20 cellular contexts compared by ENCODE assay signal in the genomic region with DNA sequence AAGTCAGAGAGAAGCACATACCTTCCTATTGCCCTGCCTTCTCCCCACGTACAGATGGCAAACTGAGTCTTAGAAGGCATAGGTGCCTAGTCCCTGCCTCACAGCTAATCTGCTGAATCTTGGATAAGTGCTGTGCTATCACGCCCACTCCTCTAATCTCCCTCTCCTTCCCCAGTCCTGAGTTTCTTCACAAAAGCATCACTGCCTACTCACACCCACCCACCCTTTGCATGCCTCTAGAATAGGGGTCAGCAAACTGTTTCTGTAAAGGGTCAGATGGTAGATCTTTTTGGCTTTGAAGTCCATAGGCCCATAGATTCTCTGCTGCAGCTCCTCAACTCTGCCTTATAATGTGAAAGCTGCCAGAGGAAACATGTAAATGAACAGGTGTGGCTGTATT. TPM values are rescaled to one million over a fixed set of nuclear protein-coding genes. Genes with fewer than 3 reads are reported as not detected.
A peak's percentile ranks its signal among the peaks of the same experiment; 100 is the strongest.
DNase-seq lines count a peak whose midpoint lies in the region; ATAC-seq, FAIRE-seq and TF ChIP-seq lines count a peak whose summit lies in the region.
"Had no signal": no experiment of that assay in that cellular context is flagged by ENCODE, and none has a peak within 500 bp of the region (broad histone marks: within the 10 kb centered on the region; RNA-seq: fewer than 3 reads in every experiment).

No MANE protein-coding gene starts in this region.

- dilution Hi-C loops in keratinocyte (cut with MboI; ENCODE audit: extremely low pct_ligation_motif_present, low sequenced_read_pairs) = no loop called here

- H3K79me2 ChIP-seq in keratinocyte (ENCODE audit: control insufficient read depth, insufficient read depth, low read length) = no peaks in the 10 kb centered on the region

- no peaks in the 10 kb centered on the region for H4K20me1 ChIP-seq in keratinocyte (ENCODE audit: control insufficient read depth, extremely low read depth, insufficient read depth, low read length)

- no peak overlapping the region for H3K4me2 ChIP-seq in keratinocyte (ENCODE audit: control insufficient read depth, extremely low read depth, insufficient read depth, low read depth, low read length)
- H3K4me2 ChIP-seq: GM23338 had no signal

- CTCF ChIA-PET in CD4-positive, alpha-beta T cell (lab: Charles Lee) = no interaction called here

- H2AFZ ChIP-seq in keratinocyte (ENCODE audit: control insufficient read depth, low read length) = no peak overlapping the region

- H3K4me1 ChIP-seq in RWPE2 (ENCODE audit: insufficient read depth, poor library complexity, severe bottlenecking) (peaks cover 44% of the 10 kb centered on the region), keratinocyte (ENCODE audit: control insufficient read depth, extremely low read depth, insufficient read depth, low read length) (peaks cover 46% of the 10 kb centered on the region)

- no peaks in the 10 kb centered on the region for H3K27me3 Mint-ChIP-seq in T-helper 1 cell treated with Interleukin-12 subunit alpha and Interleukin-12 subunit beta and Interleukin-4 antibody, amounts not matched to agents 30 μg/mL and 1 μg/mL, for 36 hours (ENCODE audit: low read depth)
- no peaks in the 10 kb centered on the region for H3K27me3 Mint-ChIP-seq in CD4-positive, alpha-beta T cell

- H3K36me3 Mint-ChIP-seq in T-helper 1 cell treated with Interleukin-12 subunit alpha and Interleukin-12 subunit beta and Interleukin-4 antibody, amounts not matched to agents 30 μg/mL and 1 μg/mL, for 36 hours (ENCODE audit: low read depth) = no peaks in the 10 kb centered on the region
- H3K36me3 Mint-ChIP-seq in CD4-positive, alpha-beta T cell (ENCODE audit: low read depth) = no peaks in the 10 kb centered on the region
- H3K36me3 Mint-ChIP-seq: mesothelial cell of epicardium had no signal

- H3K36me3 ChIP-seq in RWPE2 (ENCODE audit: low read depth) = no peaks in the 10 kb centered on the region
- no peaks in the 10 kb centered on the region for H3K36me3 ChIP-seq in keratinocyte (ENCODE audit: control insufficient read depth in 2 of 2, extremely low read depth in 1 of 2, insufficient read depth in 2 of 2, low read length in 2 of 2)
- H3K36me3 ChIP-seq: heart left ventricle, Peyer's patch, transverse colon had no signal

- H3K9ac ChIP-seq in keratinocyte (ENCODE audit: control insufficient read depth, extremely low read depth, insufficient read depth, low read length) = no peak overlapping the region

- intact Hi-C loops in CD4-positive, alpha-beta T cell (cut with DNase I, micrococcal nuclease) = no loop called here

- H3K27ac Mint-ChIP-seq in T-helper 1 cell treated with Interleukin-12 subunit alpha and Interleukin-12 subunit beta and Interleukin-4 antibody, amounts not matched to agents 30 μg/mL and 1 μg/mL, for 36 hours = peak overlapping the region; percentile 78
- H3K27ac Mint-ChIP-seq in CD4-positive, alpha-beta T cell = peak overlapping the region; percentile 19
- H3K27ac Mint-ChIP-seq: GM23338, mesothelial cell of epicardium had no signal

- H3K9me1 ChIP-seq in keratinocyte (ENCODE audit: control insufficient read depth, extremely low read depth, insufficient read depth, low read length) = no peaks in the 10 kb centered on the region

- peak; percentile 34 for FAIRE-seq in keratinocyte (lab: Jason Lieb, UNC)
- FAIRE-seq: A204.1 had no signal

- ATAC-seq in CD4-positive, alpha-beta T cell (ENCODE audit: poor library complexity) = no peak
- ATAC-seq in RWPE2 (ENCODE audit: low read depth) (no peak), HG03196 (IDR thresholded peaks at IDR 0.05; ENCODE audit: unreplicated experiment) (no peak)
- ATAC-seq: GM23338, heart left ventricle had no signal

- H3K9me3 ChIP-seq in CD4-positive, alpha-beta T cell (ENCODE audit: control insufficient read depth, low read length) = no peaks in the 10 kb centered on the region
- H3K9me3 ChIP-seq in RWPE2 (ENCODE audit: severe bottlenecking) = no peaks in the 10 kb centered on the region
- no peaks in the 10 kb centered on the region for H3K9me3 ChIP-seq in keratinocyte (ENCODE audit: control insufficient read depth, low read depth, low read length)
- H3K9me3 ChIP-seq: heart left ventricle, Peyer's patch, transverse colon had no signal

- no peaks in the 10 kb centered on the region for H3K9me3 Mint-ChIP-seq in T-helper 1 cell treated with Interleukin-12 subunit alpha and Interleukin-12 subunit beta and Interleukin-4 antibody, amounts not matched to agents 30 μg/mL and 1 μg/mL, for 36 hours
- no peaks in the 10 kb centered on the region for H3K9me3 Mint-ChIP-seq in CD4-positive, alpha-beta T cell
- H3K9me3 Mint-ChIP-seq: GM23338, mesothelial cell of epicardium had no signal

- no peak overlapping the region for H3K27ac ChIP-seq in CD4-positive, alpha-beta T cell (ENCODE audit: low read depth, low read length)
- H3K27ac ChIP-seq in RWPE2 (ENCODE audit: poor library complexity, severe bottlenecking) = peak overlapping the region; percentile 98
- H3K27ac ChIP-seq in keratinocyte (ENCODE audit: control insufficient read depth, insufficient read depth, low read length) = no peak overlapping the region

- TF ChIP-seq CTCF in CD4-positive, alpha-beta T cell (IDR thresholded peaks at IDR 0.05) = no peak
- TF ChIP-seq CTCF in RWPE2 (IDR thresholded peaks at IDR 0.05; ENCODE audit: poor library complexity, severe bottlenecking) (no peak), keratinocyte (optimal IDR thresholded peaks at IDR 0.05 in 1 of 3, IDR thresholded peaks at IDR 0.05 in 1 of 3, conservative IDR thresholded peaks at IDR 0.05 in 1 of 3; ENCODE audit: extremely low read depth in 1 of 3, insufficient read depth in 2 of 3, low read length in 3 of 3) (no peak), foreskin fibroblast (IDR thresholded peaks at IDR 0.05; ENCODE audit: low read depth, low read length) (no peak)

- no peak overlapping the region for H3K4me3 Mint-ChIP-seq in T-helper 1 cell treated with Interleukin-12 subunit alpha and Interleukin-12 subunit beta and Interleukin-4 antibody, amounts not matched to agents 30 μg/mL and 1 μg/mL, for 36 hours
- no peak overlapping the region for H3K4me3 Mint-ChIP-seq in CD4-positive, alpha-beta T cell
- H3K4me3 Mint-ChIP-seq: GM23338, mesothelial cell of epicardium had no signal

- POLR2A ChIA-PET in CD4-positive, alpha-beta T cell (lab: Charles Lee) = interaction anchor here (1.1 to 3.6 kb wide), 3 partner anchors 10 to 23 kb away, joined by 3 to 36 read pairs (median 3); a partner anchor contains a TSS

- DNase-seq in T-helper 1 cell (no peak), RWPE2 (ENCODE audit: low spot score) (peak; percentile 8), keratinocyte (ENCODE audit: low read depth, low spot score) (no peak), foreskin fibroblast (no peak), A172 (ENCODE audit: low spot score) (no peak)
- no peak for DNase-seq in CD4-positive, alpha-beta T cell
- DNase-seq: activated CD4-positive, CD25-positive, alpha-beta regulatory T cell treated with anti-CD3 and anti-CD28 coated beads, Interleukin-2, amount 50 U/mL, for 72 hours; dermis blood vessel endothelial cell; heart left ventricle; NCI-H187 treated with DMSO at 0.1 percent for 48 hours; NCI-H69; occipital lobe; stimulated activated CD4-positive, alpha-beta T cell treated with anti-CD3 and anti-CD28 coated beads, Interleukin-4, amount 100 ng/mL, for 24 hours; transverse colon had no signal

- peaks cover 28% of the 10 kb centered on the region for H3K4me1 Mint-ChIP-seq in T-helper 1 cell treated with Interleukin-12 subunit alpha and Interleukin-12 subunit beta and Interleukin-4 antibody, amounts not matched to agents 30 μg/mL and 1 μg/mL, for 36 hours (ENCODE audit: low read depth)
- peaks cover 15% of the 10 kb centered on the region for H3K4me1 Mint-ChIP-seq in CD4-positive, alpha-beta T cell (ENCODE audit: low read depth)

- H3K27me3 ChIP-seq in CD4-positive, alpha-beta T cell (ENCODE audit: control insufficient read depth, insufficient read depth, low read length) = no peaks in the 10 kb centered on the region
- H3K27me3 ChIP-seq in RWPE2 (ENCODE audit: insufficient read depth, poor library complexity, severe bottlenecking) (no peaks in the 10 kb centered on the region), keratinocyte (ENCODE audit: control insufficient read depth, extremely low read depth, insufficient read depth, low read length) (no peaks in the 10 kb centered on the region)
- H3K27me3 ChIP-seq: heart left ventricle, Peyer's patch, transverse colon had no signal

- H3K4me3 ChIP-seq in RWPE2 (ENCODE audit: severe bottlenecking) = no peak overlapping the region
- no peak overlapping the region for H3K4me3 ChIP-seq in keratinocyte (ENCODE audit: control insufficient read depth in 2 of 3, extremely low read depth in 1 of 3, insufficient read depth in 2 of 3, low read depth in 1 of 3, low read length in 3 of 3)
- no peak overlapping the region for H3K4me3 ChIP-seq in foreskin fibroblast (ENCODE audit: low read depth in 1 of 2, low read length in 2 of 2)
- H3K4me3 ChIP-seq: GM23338, heart left ventricle, Peyer's patch, transverse colon had no signal

RNA-seq across cellular contexts. Expression of a gene that starts 23.2 kb away (rescaled TPM):
- 100 to 1,000 TPM; 120 to 124 TPM for total RNA-seq in CD4-positive, alpha-beta T cell
- 8.4 to 15.5 TPM (median 11.1 TPM) in 3 replicates for polyA plus RNA-seq in keratinocyte
- 3.3 TPM for polyA plus RNA-seq in keratinocyte (2011; ENCODE audit: low read depth)
- 6.2 and 10.7 TPM in 2 replicates for polyA plus RNA-seq in keratinocyte (2011; cell fraction: cytosol; rRNA removed)
- polyA plus RNA-seq in keratinocyte (2011; cell fraction: nucleus; rRNA removed) = 13.5 and 16.0 TPM in 2 replicates
- polyA plus RNA-seq in keratinocyte (2012; ENCODE audit: low replicate concordance) = 3.0 and 18.5 TPM in 2 replicates
- polyA minus RNA-seq in keratinocyte = 16.5 to 42.2 TPM (median 27.7 TPM) in 3 replicates
- polyA minus RNA-seq in keratinocyte (2011; cell fraction: cytosol; rRNA and poly(A)+ RNA removed) = 25.3 TPM
- polyA minus RNA-seq in keratinocyte (2011; cell fraction: nucleus; rRNA and poly(A)+ RNA removed) = 19.3 and 20.4 TPM in 2 replicates
- total RNA-seq in A172 (2014; rRNA removed; shearing (Covaris generic)) = 20.7 and 20.8 TPM in 2 replicates
